In the genomic region with DNA sequence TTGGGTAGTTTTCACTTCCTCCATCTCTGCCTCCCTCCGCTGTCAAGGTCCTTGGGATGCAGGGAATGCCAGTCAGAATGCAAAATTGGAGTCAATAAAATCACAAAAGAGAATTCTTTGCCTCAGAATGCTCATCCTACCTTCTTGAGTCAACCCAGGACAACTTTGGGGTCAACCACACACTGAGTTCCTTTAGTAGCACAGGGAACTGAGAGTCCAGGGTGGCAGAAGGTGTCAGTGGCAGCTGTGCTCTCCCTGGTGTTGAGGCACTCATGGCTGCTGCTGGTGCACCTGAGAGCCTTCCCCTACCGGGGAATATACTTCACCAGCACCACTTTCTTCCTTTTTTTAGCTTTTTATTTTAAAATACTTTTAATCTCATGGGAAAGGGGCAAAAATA, we compare ENCODE assay signal across 22 cellular contexts. TPM values are rescaled to one million over a fixed set of nuclear protein-coding genes. Genes with fewer than 3 reads are reported as not detected.
DNase-seq lines count a peak whose midpoint lies in the region; ATAC-seq and TF ChIP-seq lines count a peak whose summit lies in the region.
"Had no signal": no experiment of that assay in that cellular context is flagged by ENCODE, and none has a peak within 500 bp of the region (broad histone marks: within the 10 kb centered on the region; RNA-seq: fewer than 3 reads in every experiment).

No MANE protein-coding gene starts in this region.

- H3K4me1 Mint-ChIP-seq in T-helper 17 cell: peaks cover 5% of the 10 kb centered on the region
- peaks cover 83% of the 10 kb centered on the region for H3K4me1 Mint-ChIP-seq in stimulated activated memory B cell treated with anti-CD40 and anti-IgM and Interleukin-4, amounts not matched to agents 10 μg/mL and 1 μg/mL and 100 μg/mL, for 72 hours

- H3K4me2 ChIP-seq in mammary epithelial cell (ENCODE audit: insufficient read depth, low read depth, low read length): no peak overlapping the region
- H3K4me2 ChIP-seq: neural progenitor cell had no signal

- TF ChIP-seq POLR2A in breast epithelium (IDR thresholded peaks at IDR 0.05): no peak

- no peak overlapping the region for H3K9ac ChIP-seq in mammary epithelial cell (ENCODE audit: insufficient read depth, low read length)
- H3K9ac ChIP-seq: neural progenitor cell had no signal

- H3K9me3 Mint-ChIP-seq in stimulated activated memory B cell treated with anti-CD40 and anti-IgM and Interleukin-4, amounts not matched to agents 10 μg/mL and 1 μg/mL and 100 μg/mL, for 72 hours: no peaks in the 10 kb centered on the region
- H3K9me3 Mint-ChIP-seq: neural progenitor cell had no signal

- 86% methylated on average over 2 of the region's 2 CpGs for WGBS in mammary epithelial cell (ENCODE audit: low coverage, missing lambda C conversion rate)

- no peaks in the 10 kb centered on the region for H3K9me3 ChIP-seq in breast epithelium
- H3K9me3 ChIP-seq in mammary epithelial cell (replicated peaks; ENCODE audit: insufficient read depth, low read length): no peaks in the 10 kb centered on the region
- no peaks in the 10 kb centered on the region for H3K9me3 ChIP-seq in T-helper 17 cell (ENCODE audit: control insufficient read depth, low read length, poor library complexity, severe bottlenecking)

- H3K27me3 ChIP-seq in breast epithelium (no peaks in the 10 kb centered on the region), mammary epithelial cell (ENCODE audit: insufficient read depth, low read length) (no peaks in the 10 kb centered on the region)
- H3K27me3 ChIP-seq: neural progenitor cell had no signal

- H3K27ac ChIP-seq in breast epithelium (peak overlapping the region; percentile 66 to 89), mammary epithelial cell (ENCODE audit: insufficient read depth, low read depth, low read length) (no peak overlapping the region)
- H3K27ac ChIP-seq: 22Rv1, neural progenitor cell had no signal

- BruUV-seq in mammary epithelial cell (replicated peaks; lab: Mats Ljungman, UMichigan): no TSS peak

- peaks cover 3% of the 10 kb centered on the region for H3K36me3 Mint-ChIP-seq in T-helper 17 cell (ENCODE audit: low read depth)
- no peaks in the 10 kb centered on the region for H3K36me3 Mint-ChIP-seq in stimulated activated memory B cell treated with anti-CD40 and anti-IgM and Interleukin-4, amounts not matched to agents 10 μg/mL and 1 μg/mL and 100 μg/mL, for 72 hours
- H3K36me3 Mint-ChIP-seq: neural progenitor cell had no signal

- no peaks in the 10 kb centered on the region for H4K20me1 ChIP-seq in mammary epithelial cell (ENCODE audit: insufficient read depth, low read length)

- peaks cover 4% of the 10 kb centered on the region for H3K27me3 Mint-ChIP-seq in T-helper 17 cell
- no peaks in the 10 kb centered on the region for H3K27me3 Mint-ChIP-seq in stimulated activated memory B cell treated with anti-CD40 and anti-IgM and Interleukin-4, amounts not matched to agents 10 μg/mL and 1 μg/mL and 100 μg/mL, for 72 hours
- H3K27me3 Mint-ChIP-seq: activated CD4-positive, alpha-beta T cell treated with anti-CD3 and anti-CD28 coated beads for 36 hours had no signal

- H3K4me3 ChIP-seq in breast epithelium (no peak overlapping the region), mammary epithelial cell (replicated peaks in 1 of 3; ENCODE audit: insufficient read depth in 1 of 3, low read depth in 2 of 3, low read length in 3 of 3) (no peak overlapping the region)
- H3K4me3 ChIP-seq: neural progenitor cell, skin epidermis had no signal

- no peak for DNase-seq in breast epithelium (ENCODE audit: low spot score in 2 of 2)
- no peak for DNase-seq in mammary epithelial cell
- no peak for DNase-seq in T-helper 17 cell
- DNase-seq in NCI-H526 treated with DMSO at 0.1 percent for 48 hours (lab: John Stamatoyannopoulos, UW): no peak
- DNase-seq: activated CD4-positive, alpha-beta T cell treated with anti-CD3 and anti-CD28 coated beads for 36 hours; AML-193; cortex of kidney; EL; GOT3; NCI-H1694 treated with DMSO at 0.1 percent for 48 hours; NCI-H345; NK-92 treated with Interleukin-12 subunit alpha and Interleukin-12 subunit beta, amount 100 ng/mL, for 24 hours; stimulated activated CD4-positive, alpha-beta T cell treated with anti-CD3 and anti-CD28 coated beads, Interleukin-4, amount 100 ng/mL, for 1 hour had no signal

- H3K4me3 Mint-ChIP-seq in T-helper 17 cell: no peak overlapping the region
- no peak overlapping the region for H3K4me3 Mint-ChIP-seq in stimulated activated memory B cell treated with anti-CD40 and anti-IgM and Interleukin-4, amounts not matched to agents 10 μg/mL and 1 μg/mL and 100 μg/mL, for 72 hours
- H3K4me3 Mint-ChIP-seq: activated CD4-positive, alpha-beta T cell treated with anti-CD3 and anti-CD28 coated beads for 36 hours; neural progenitor cell had no signal

- in situ Hi-C loops in mammary epithelial cell (cut with MboI; ENCODE audit: low sequenced_read_pairs in 2 of 2): loop anchor here in 1 of 2 donors (25.0 kb wide), 1 partner anchor 563 kb away; no protein-coding TSS in a partner anchor

- TF ChIP-seq CTCF in breast epithelium (IDR thresholded peaks at IDR 0.05): no peak
- TF ChIP-seq CTCF in mammary epithelial cell (conservative IDR thresholded peaks at IDR 0.05 in 1 of 2, IDR thresholded peaks at IDR 0.05 in 1 of 2; ENCODE audit: extremely low read depth in 1 of 2, insufficient read depth in 1 of 2, low read depth in 1 of 2, low read length in 2 of 2): no peak

- H3K4me1 ChIP-seq in breast epithelium (no peaks in the 10 kb centered on the region), mammary epithelial cell (ENCODE audit: insufficient read depth, low read length) (peaks cover 14% of the 10 kb centered on the region)
- H3K4me1 ChIP-seq: neural progenitor cell had no signal

- H3K36me3 ChIP-seq in breast epithelium (no peaks in the 10 kb centered on the region), mammary epithelial cell (ENCODE audit: insufficient read depth, low read length) (no peaks in the 10 kb centered on the region)
- H3K36me3 ChIP-seq: neural progenitor cell had no signal

- dilution Hi-C loops in mammary epithelial cell (cut with HindIII; ENCODE audit: low sequenced_read_pairs): no loop called here

- no peaks in the 10 kb centered on the region for H3K79me2 ChIP-seq in mammary epithelial cell (ENCODE audit: insufficient read depth, low read length)

- ATAC-seq in GM19467 (IDR thresholded peaks at IDR 0.05; ENCODE audit: unreplicated experiment) (peak; percentile 51), T-helper 17 cell (no peak), HG03342 (IDR thresholded peaks at IDR 0.05; ENCODE audit: unreplicated experiment) (no peak), SK-N-SH treated with all-trans-retinoic acid at 6 μM for 48 hours (no peak)
- ATAC-seq in stimulated activated memory B cell treated with anti-CD40 and anti-IgM and Interleukin-4, amounts not matched to agents 10 μg/mL and 1 μg/mL and 100 μg/mL, for 72 hours: peak; percentile 92
- ATAC-seq: activated CD4-positive, alpha-beta T cell treated with anti-CD3 and anti-CD28 coated beads for 36 hours; HepG2 had no signal

- peak overlapping the region; percentile 27 for H3K27ac Mint-ChIP-seq in T-helper 17 cell
- peak overlapping the region; percentile 80 for H3K27ac Mint-ChIP-seq in stimulated activated memory B cell treated with anti-CD40 and anti-IgM and Interleukin-4, amounts not matched to agents 10 μg/mL and 1 μg/mL and 100 μg/mL, for 72 hours
- H3K27ac Mint-ChIP-seq: activated CD4-positive, alpha-beta T cell treated with anti-CD3 and anti-CD28 coated beads for 36 hours; neural progenitor cell had no signal

- intact Hi-C loops in breast epithelium (cut with DNase I; ENCODE audit: low total_unique reads): no loop called here
- intact Hi-C loops in mammary epithelial cell (cut with micrococcal nuclease): no loop called here

- CTCF ChIA-PET in mammary epithelial cell (lab: Charles Lee; ENCODE audit: low non-redundant PET): no interaction called here

- no peak overlapping the region for H2AFZ ChIP-seq in mammary epithelial cell (ENCODE audit: low read depth, low read length)

TF ChIP-seq in SK-N-SH treated with all-trans-retinoic acid at 6 μM for 48 hours, 23 proteins besides CTCF, POLR2A, EP300 and RAD21 (continues in another document):
- TF ChIP-seq, protein P1, sequence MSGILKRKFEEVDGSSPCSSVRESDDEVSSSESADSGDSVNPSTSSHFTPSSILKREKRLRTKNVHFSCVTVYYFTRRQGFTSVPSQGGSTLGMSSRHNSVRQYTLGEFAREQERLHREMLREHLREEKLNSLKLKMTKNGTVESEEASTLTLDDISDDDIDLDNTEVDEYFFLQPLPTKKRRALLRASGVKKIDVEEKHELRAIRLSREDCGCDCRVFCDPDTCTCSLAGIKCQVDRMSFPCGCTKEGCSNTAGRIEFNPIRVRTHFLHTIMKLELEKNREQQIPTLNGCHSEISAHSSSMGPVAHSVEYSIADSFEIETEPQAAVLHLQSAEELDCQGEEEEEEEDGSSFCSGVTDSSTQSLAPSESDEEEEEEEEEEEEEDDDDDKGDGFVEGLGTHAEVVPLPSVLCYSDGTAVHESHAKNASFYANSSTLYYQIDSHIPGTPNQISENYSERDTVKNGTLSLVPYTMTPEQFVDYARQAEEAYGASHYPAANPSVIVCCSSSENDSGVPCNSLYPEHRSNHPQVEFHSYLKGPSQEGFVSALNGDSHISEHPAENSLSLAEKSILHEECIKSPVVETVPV (CRISPR knock-in tag; IDR thresholded peaks at IDR 0.05): no peak
- TF ChIP-seq RARB (CRISPR knock-in tag; IDR thresholded peaks at IDR 0.05) (no peak), BACH2 (CRISPR knock-in tag; IDR thresholded peaks at IDR 0.05; ENCODE audit: borderline replicate concordance) (no peak), GLIS3 (CRISPR knock-in tag; IDR thresholded peaks at IDR 0.05) (no peak), ZNF70 (CRISPR knock-in tag; IDR thresholded peaks at IDR 0.05) (no peak), CSDC2 (CRISPR knock-in tag; IDR thresholded peaks at IDR 0.05) (no peak)

RNA-seq across cellular contexts. Expression of a gene that starts 0.8 kb away (rescaled TPM):
- total RNA-seq in breast epithelium (10 to 100 TPM; 20.8 to 47.9 (median 23.8) TPM), mammary epithelial cell (1 to 10 TPM in 1 of 2 donors, under 1 TPM in 1; 0.66 to 3.0 TPM), T-helper 17 cell (1 to 10 TPM in 1 of 2 donors, under 1 TPM in 1; 0.60 to 1.0 TPM)
- polyA plus RNA-seq in mammary epithelial cell: 0.42 TPM
- not detected for polyA minus RNA-seq in mammary epithelial cell
- total RNA-seq: MCF 10A had no signal

RNA-seq across cellular contexts. Expression of a gene that starts 32.3 kb away (rescaled TPM):
- total RNA-seq in breast epithelium (10 to 100 TPM in 2 of 3 donors, 1 to 10 TPM in 1; 8.2 to 18.2 (median 11.3) TPM), mammary epithelial cell (1 to 10 TPM; 1.7 to 3.1 TPM), T-helper 17 cell (100 to 1,000 TPM; 268 to 291 TPM)
- polyA plus RNA-seq in mammary epithelial cell: 3.9 TPM
- 1.3 TPM for polyA minus RNA-seq in mammary epithelial cell

RNA-seq across cellular contexts. Expression of a gene that starts 34.7 kb away (rescaled TPM):
- total RNA-seq in breast epithelium (10 to 100 TPM; 32.3 to 61.6 (median 48.5) TPM), mammary epithelial cell (10 to 100 TPM; 28.5 to 59.1 TPM), T-helper 17 cell (100 to 1,000 TPM; 103 to 110 TPM)
- 39.1 TPM for polyA plus RNA-seq in mammary epithelial cell
- polyA minus RNA-seq in mammary epithelial cell: 30.7 TPM

RNA-seq across cellular contexts. Expression of a gene that starts 40.6 kb away (rescaled TPM):
- total RNA-seq in breast epithelium (1 to 10 TPM; 1.3 to 2.6 (median 1.8) TPM), mammary epithelial cell (1 to 10 TPM in 1 of 2 donors, under 1 TPM in 1; 0.33 to 6.1 TPM), T-helper 17 cell (10 to 100 TPM; 22.2 to 27.4 TPM)
- 1.8 TPM for polyA plus RNA-seq in mammary epithelial cell
- not detected for polyA minus RNA-seq in mammary epithelial cell

RNA-seq across cellular contexts. Expression of a gene that starts 46.5 kb away (rescaled TPM):
- total RNA-seq in breast epithelium (10 to 100 TPM; 56.3 to 78.0 (median 70.5) TPM), mammary epithelial cell (10 to 100 TPM; 28.4 to 28.7 TPM), T-helper 17 cell (10 to 100 TPM; 20.9 to 30.0 TPM)
- polyA plus RNA-seq in mammary epithelial cell: 65.3 TPM
- polyA minus RNA-seq in mammary epithelial cell: 47.0 TPM

Comparison
In these comparisons a context has a peak if more than half of its experiments do, and no peak if none do; other contexts are left out.
1. RNA of a gene that starts 0.8 kb away (total RNA-seq): 20.8 to 47.9 TPM in breast epithelium; 0.66 to 3.0 TPM in mammary epithelial cell and 0.60 to 1.0 TPM in T-helper 17 cell; every median in the first group is over 4 times any median in the second.
2. ATAC-seq: peak in GM19467 (single experiment) and stimulated activated memory B cell treated with anti-CD40 and anti-IgM and Interleukin-4, amounts not matched to agents 10 μg/mL and 1 μg/mL and 100 μg/mL, for 72 hours (single experiment); none in T-helper 17 cell (single experiment), HG03342 (single experiment) and SK-N-SH treated with all-trans-retinoic acid at 6 μM for 48 hours (single experiment).
3. RNA of a gene that starts 32.3 kb away (total RNA-seq): 268 to 291 TPM in T-helper 17 cell; 8.2 to 18.2 TPM in breast epithelium and 1.7 to 3.1 TPM in mammary epithelial cell; every median in the first group is over 10 times any median in the second.